ENCODE assay signal across 8 cellular contexts in the genomic region with DNA sequence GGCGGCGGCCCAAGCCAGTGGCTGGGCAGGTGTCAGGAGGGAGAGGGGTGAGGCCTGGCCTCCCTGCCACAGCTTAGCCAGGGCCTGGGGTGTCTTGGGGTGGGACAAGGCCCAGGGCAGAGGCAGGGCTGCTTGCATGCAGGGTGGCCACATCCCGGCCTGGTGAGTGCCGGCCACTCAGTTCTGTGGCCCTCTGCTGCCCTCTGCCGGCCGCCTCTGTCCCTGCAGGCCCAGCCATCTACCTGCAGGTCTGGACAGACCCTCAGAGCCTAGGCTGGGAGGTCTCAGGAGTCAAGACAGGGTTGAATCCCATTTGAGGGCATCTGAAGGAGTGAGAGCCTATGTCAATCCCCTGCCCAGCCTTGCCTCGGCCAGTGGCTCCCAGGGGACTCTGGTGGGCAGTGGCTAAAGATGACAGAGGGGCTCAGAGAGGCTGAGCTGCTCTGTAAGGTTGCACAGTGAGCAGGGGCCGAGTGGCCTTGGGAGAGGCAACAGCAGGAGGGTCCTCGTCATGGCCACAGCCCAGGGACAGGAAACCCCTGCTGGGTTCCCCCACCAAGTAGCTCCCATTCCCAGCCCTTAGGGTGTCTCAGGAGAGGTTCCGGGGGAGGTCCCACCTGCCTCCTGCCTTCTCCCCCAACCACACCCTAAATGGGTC. TPM values are rescaled to one million over a fixed set of nuclear protein-coding genes. Genes with fewer than 3 reads are reported as not detected.
A peak's percentile ranks its signal among the peaks of the same experiment; 100 is the strongest.
DNase-seq lines count a peak whose midpoint lies in the region; ATAC-seq, FAIRE-seq and TF ChIP-seq lines count a peak whose summit lies in the region.
"Not testable (repeated sequence)": the region's sequence is repeated elsewhere in the genome, so short reads cannot be mapped to it uniquely, and the experiment has no call there.

No MANE protein-coding gene starts in this region.

- H3K4me1 ChIP-seq in OCI-LY7 (ENCODE audit: insufficient read depth, low read length, poor library complexity, severe bottlenecking); right cardiac atrium (ENCODE audit: control insufficient read depth, insufficient read depth, low read length); parathyroid adenoma: not testable (repeated sequence)

- not testable (repeated sequence) for H3K27me3 ChIP-seq in bronchial epithelial cell (ENCODE audit: control insufficient read depth, insufficient read depth, low read length); right cardiac atrium (ENCODE audit: control insufficient read depth, insufficient read depth); parathyroid adenoma (ENCODE audit: control insufficient read depth, insufficient read depth, low read length)

- not testable (repeated sequence) for BruUV-seq in OCI-LY7 (replicated peaks; lab: Mats Ljungman, UMichigan)

- H3K4me3 ChIP-seq in OCI-LY7 (ENCODE audit: low read depth, low read length, poor library complexity, severe bottlenecking); bronchial epithelial cell (ENCODE audit: low read depth, low read length); right cardiac atrium (ENCODE audit: low read length); parathyroid adenoma (ENCODE audit: low read depth, low read length): not testable (repeated sequence)

- not testable (repeated sequence) for H4K20me1 ChIP-seq in OCI-LY7 (ENCODE audit: insufficient read depth, low read length)

- CTCF ChIA-PET in OCI-LY7 (lab: Charles Lee; ENCODE audit: unreplicated experiment), result not testable (repeated sequence)
- CTCF ChIA-PET in activated CD8-positive, alpha-beta T cell treated with anti-CD3 and anti-CD28 coated beads for 36 hours (lab: Charles Lee), result interaction anchor here (0.6 to 1.2 kb wide), 6 partner anchors 10 to 157 kb away, joined by 3 to 10 read pairs (median 3); no protein-coding TSS in a partner anchor

- peak; percentile 97 for ATAC-seq in activated CD8-positive, alpha-beta T cell treated with anti-CD3 and anti-CD28 coated beads for 36 hours
- peak; percentile 79 to 84 for ATAC-seq in right cardiac atrium

- not testable (repeated sequence) for H3K9ac ChIP-seq in parathyroid adenoma

- DNase-seq in D341Med (ENCODE audit: low spot score) (peak; percentile 72), HUDEP-2 (lab: John Stamatoyannopoulos, UW; ENCODE audit: unreplicated experiment in 76 of 76) (peak in 54 of 76 experiments; percentile 3 to 73 (median 39)), OCI-LY7 (ENCODE audit: low spot score) (peak; percentile 51), bronchial epithelial cell (ENCODE audit: low read depth) (peak; percentile 10), right cardiac atrium (peak; percentile 81 to 92 (median 89))
- DNase-seq in activated CD8-positive, alpha-beta T cell treated with anti-CD3 and anti-CD28 coated beads for 36 hours, result peak; percentile 82
- DNase-seq in stimulated activated naive CD4-positive, alpha-beta T cell (lab: John Stamatoyannopoulos, UW), result peak; percentile 36 to 77 (median 64)

- not testable (repeated sequence) for H3K4me1 Mint-ChIP-seq in activated CD8-positive, alpha-beta T cell treated with anti-CD3 and anti-CD28 coated beads for 36 hours (ENCODE audit: low read depth)

- not testable (repeated sequence) for H3K36me3 Mint-ChIP-seq in activated CD8-positive, alpha-beta T cell treated with anti-CD3 and anti-CD28 coated beads for 36 hours (ENCODE audit: low read depth)

- not testable (repeated sequence) for H3K9me2 ChIP-seq in OCI-LY7 (ENCODE audit: insufficient read depth, low read length)

- H3K27me3 Mint-ChIP-seq in activated CD8-positive, alpha-beta T cell treated with anti-CD3 and anti-CD28 coated beads for 36 hours, result not testable (repeated sequence)

- peak; percentile 73 for TF ChIP-seq CTCF in OCI-LY7 (conservative IDR thresholded peaks at IDR 0.05; ENCODE audit: low read length)
- TF ChIP-seq CTCF in activated CD8-positive, alpha-beta T cell treated with anti-CD3 and anti-CD28 coated beads for 36 hours (IDR thresholded peaks at IDR 0.05), result peak; percentile 74
- peak; percentile 87 for TF ChIP-seq CTCF in bronchial epithelial cell (IDR thresholded peaks at IDR 0.05; ENCODE audit: insufficient read depth, low read length, severe bottlenecking)
- peak; percentile 65 for TF ChIP-seq CTCF in parathyroid adenoma (IDR thresholded peaks at IDR 0.05)

- H3K27ac Mint-ChIP-seq in activated CD8-positive, alpha-beta T cell treated with anti-CD3 and anti-CD28 coated beads for 36 hours, result not testable (repeated sequence)

- not testable (repeated sequence) for H3K9me3 Mint-ChIP-seq in activated CD8-positive, alpha-beta T cell treated with anti-CD3 and anti-CD28 coated beads for 36 hours

- not testable (repeated sequence) for H2AFZ ChIP-seq in OCI-LY7 (ENCODE audit: low read length); parathyroid adenoma

- intact Hi-C loops in OCI-LY7 (cut with micrococcal nuclease; ENCODE audit: unreplicated experiment) (loop anchor here (1.0 kb wide), 1 partner anchor 129 kb away; no protein-coding TSS in a partner anchor), right cardiac atrium (cut with DNase I) (loop anchor here in 3 of 4 donors (2.0 to 5.0 kb wide), 3 partner anchors 127 to 129 kb away; no protein-coding TSS in a partner anchor)
- intact Hi-C loops in activated CD8-positive, alpha-beta T cell treated with anti-CD3 and anti-CD28 coated beads for 36 hours (cut with micrococcal nuclease), result loop anchor here (2.0 kb wide), 1 partner anchor 129 kb away; no protein-coding TSS in a partner anchor

- POLR2A ChIA-PET in OCI-LY7 (lab: Charles Lee); activated CD8-positive, alpha-beta T cell treated with anti-CD3 and anti-CD28 coated beads for 36 hours (lab: Charles Lee): not testable (repeated sequence)

- H3K4me3 Mint-ChIP-seq in activated CD8-positive, alpha-beta T cell treated with anti-CD3 and anti-CD28 coated beads for 36 hours, result not testable (repeated sequence)

- H3K4me2 ChIP-seq in OCI-LY7 (ENCODE audit: low read length); parathyroid adenoma (ENCODE audit: low read length): not testable (repeated sequence)

- not testable (repeated sequence) for H3K36me3 ChIP-seq in OCI-LY7 (ENCODE audit: insufficient read depth, low read length); bronchial epithelial cell (ENCODE audit: control insufficient read depth, insufficient read depth, low read length); parathyroid adenoma (ENCODE audit: control insufficient read depth, insufficient read depth, low read length)

- FAIRE-seq in bronchial epithelial cell (lab: Jason Lieb, UNC), result not testable (repeated sequence)

- not testable (repeated sequence) for H3K27ac ChIP-seq in OCI-LY7 (ENCODE audit: low read depth, low read length, poor library complexity, severe bottlenecking); right cardiac atrium (ENCODE audit: low read length); parathyroid adenoma

- not testable (repeated sequence) for H3K9me3 ChIP-seq in OCI-LY7 (ENCODE audit: low read length); right cardiac atrium (ENCODE audit: control insufficient read depth, low read length); parathyroid adenoma (ENCODE audit: control insufficient read depth, low read length)

- 24% methylated on average over 9 of the region's 10 CpGs for WGBS in right cardiac atrium

- H3K79me2 ChIP-seq in OCI-LY7 (ENCODE audit: insufficient read depth, low read depth, low read length); parathyroid adenoma: not testable (repeated sequence)

RNA-seq across cellular contexts. Expression of a gene that starts 17.7 kb away (rescaled TPM):
- not detected in 2 replicates for total RNA-seq in OCI-LY7 (2014; rRNA removed; shearing (Covaris generic))
- total RNA-seq in OCI-LY7 (2022), result not detected in 2 replicates
- 1 to 10 TPM; 2.8 to 3.7 TPM for total RNA-seq in activated CD8-positive, alpha-beta T cell treated with anti-CD3 and anti-CD28 coated beads for 36 hours
- total RNA-seq in bronchial epithelial cell, result 2.6 and 2.8 TPM in 2 replicates
- 1 to 10 TPM in 3 of 4 donors, under 1 TPM in 1; 0.56 to 1.9 (median 1.2) TPM for total RNA-seq in right cardiac atrium
- 1.1 TPM for polyA plus RNA-seq in right cardiac atrium

RNA-seq across cellular contexts. Expression of a gene that starts 34.0 kb away (rescaled TPM):
- 36.0 and 37.8 TPM in 2 replicates for total RNA-seq in OCI-LY7 (2014; rRNA removed; shearing (Covaris generic))
- total RNA-seq in OCI-LY7 (2022), result 18.9 and 22.5 TPM in 2 replicates
- 10 to 100 TPM; 30.7 to 32.0 TPM for total RNA-seq in activated CD8-positive, alpha-beta T cell treated with anti-CD3 and anti-CD28 coated beads for 36 hours
- total RNA-seq in bronchial epithelial cell, result 27.4 and 37.5 TPM in 2 replicates
- 10 to 100 TPM; 40.0 to 58.3 (median 49.2) TPM for total RNA-seq in right cardiac atrium
- polyA plus RNA-seq in right cardiac atrium, result 88.9 TPM

Comparison
In these comparisons a context has a peak if more than half of its experiments do, and no peak if none do; other contexts are left out.
1. DNase-seq: peak in every context shown above with its lines; median percentile 89 in right cardiac atrium; 82 in activated CD8-positive, alpha-beta T cell treated with anti-CD3 and anti-CD28 coated beads for 36 hours; 72 in D341Med; 64 in stimulated activated naive CD4-positive, alpha-beta T cell; 51 in OCI-LY7; 39 in HUDEP-2; 10 in bronchial epithelial cell.